9 cellular contexts compared by ENCODE assay signal in genomic region chr1:34852677-34853217, GRCh38. TPM values are rescaled to one million over a fixed set of nuclear protein-coding genes. Genes with fewer than 3 reads are reported as not detected.
DNase-seq lines count a peak whose midpoint lies in the region; ATAC-seq and TF ChIP-seq lines count a peak whose summit lies in the region.
"Had no signal": no experiment of that assay in that cellular context is flagged by ENCODE, and none has a peak within 500 bp of the region (broad histone marks: within the 10 kb centered on the region; RNA-seq: fewer than 3 reads in every experiment).

No MANE protein-coding gene starts in this region.

- H3K36me3 ChIP-seq in sigmoid colon, result peaks cover 0 to 29% (median 14%) of the 10 kb centered on the region in 4 donors

- H3K4me3 ChIP-seq in astrocyte of the spinal cord (ENCODE audit: low read depth, low read length), result no peak overlapping the region
- no peak overlapping the region for H3K4me3 ChIP-seq in sigmoid colon
- H3K4me3 ChIP-seq: BLaER1 had no signal

- H3K9me3 ChIP-seq in sigmoid colon, result no peaks in the 10 kb centered on the region
- H3K9me3 ChIP-seq: BLaER1 had no signal

- H3K27ac ChIP-seq in 22Rv1 (no peak overlapping the region), sigmoid colon (peak overlapping the region; percentile 68 to 75 (median 72))
- H3K27ac ChIP-seq: BLaER1 had no signal

- ATAC-seq in GM18517 (IDR thresholded peaks at IDR 0.05; ENCODE audit: unreplicated experiment) (peak; percentile 89), HG03045 (IDR thresholded peaks at IDR 0.05; ENCODE audit: unreplicated experiment) (peak; percentile 94)

- no peaks in the 10 kb centered on the region for H3K27me3 ChIP-seq in sigmoid colon
- H3K27me3 ChIP-seq: BLaER1 had no signal

- TF ChIP-seq POLR2A in sigmoid colon (IDR thresholded peaks at IDR 0.05), result no peak

- 23 to 33% methylated on average over 6 of the region's 6 CpGs for WGBS in sigmoid colon, 2 donors

- peak; percentile 99 for TF ChIP-seq CTCF in 22Rv1 (IDR thresholded peaks at IDR 0.05)
- TF ChIP-seq CTCF in astrocyte of the spinal cord (IDR thresholded peaks at IDR 0.05; ENCODE audit: low read depth, low read length), result peak; percentile 97
- TF ChIP-seq CTCF in sigmoid colon (IDR thresholded peaks at IDR 0.05), result peak; percentile 75 to 92 (median 78)

- in situ Hi-C loops in astrocyte of the spinal cord (cut with HindIII; ENCODE audit: low sequenced_read_pairs), result no loop called here

- no peak for TF ChIP-seq EP300 in sigmoid colon (IDR thresholded peaks at IDR 0.05)

- peak; percentile 82 for DNase-seq in NCI-H2029 treated with DMSO at 0.1 percent for 48 hours (lab: John Stamatoyannopoulos, UW)
- peak; percentile 83 for DNase-seq in T-helper 9 cell
- peak; percentile 93 for DNase-seq in astrocyte of the spinal cord (ENCODE audit: low read depth, low spot score)
- peak in 49 of 51 donors; percentile 5 to 90 (median 78) for DNase-seq in hypothalamus (lab: John Stamatoyannopoulos, UW)
- peak; percentile 91 for DNase-seq in sigmoid colon

- H3K4me1 ChIP-seq in sigmoid colon, result peaks cover 0 to 25% (median 13%) of the 10 kb centered on the region in 4 donors

- intact Hi-C loops in sigmoid colon (cut with DNase I), result loop anchor here (10.0 kb wide), 1 partner anchor 442 kb away; no protein-coding TSS in a partner anchor

RNA-seq across cellular contexts. Expression of gene SMIM12, which starts 6.8 kb away (rescaled TPM):
- total RNA-seq in sigmoid colon, result 10 to 100 TPM; 18.0 to 25.3 (median 23.7) TPM
- polyA plus RNA-seq in sigmoid colon, result 10 to 100 TPM; 43.2 to 63.1 (median 45.1) TPM

RNA-seq across cellular contexts. Expression of gene GJA4, which starts 59.9 kb away (rescaled TPM):
- total RNA-seq in sigmoid colon, result 10 to 100 TPM in 1 of 4 donors, 1 to 10 TPM in 3; 3.3 to 14.7 (median 7.6) TPM
- 1 to 10 TPM in 1 of 3 donors, under 1 TPM in 1, not detected in 1; 0.60 to 8.3 TPM for polyA plus RNA-seq in sigmoid colon
